In the genomic region with DNA sequence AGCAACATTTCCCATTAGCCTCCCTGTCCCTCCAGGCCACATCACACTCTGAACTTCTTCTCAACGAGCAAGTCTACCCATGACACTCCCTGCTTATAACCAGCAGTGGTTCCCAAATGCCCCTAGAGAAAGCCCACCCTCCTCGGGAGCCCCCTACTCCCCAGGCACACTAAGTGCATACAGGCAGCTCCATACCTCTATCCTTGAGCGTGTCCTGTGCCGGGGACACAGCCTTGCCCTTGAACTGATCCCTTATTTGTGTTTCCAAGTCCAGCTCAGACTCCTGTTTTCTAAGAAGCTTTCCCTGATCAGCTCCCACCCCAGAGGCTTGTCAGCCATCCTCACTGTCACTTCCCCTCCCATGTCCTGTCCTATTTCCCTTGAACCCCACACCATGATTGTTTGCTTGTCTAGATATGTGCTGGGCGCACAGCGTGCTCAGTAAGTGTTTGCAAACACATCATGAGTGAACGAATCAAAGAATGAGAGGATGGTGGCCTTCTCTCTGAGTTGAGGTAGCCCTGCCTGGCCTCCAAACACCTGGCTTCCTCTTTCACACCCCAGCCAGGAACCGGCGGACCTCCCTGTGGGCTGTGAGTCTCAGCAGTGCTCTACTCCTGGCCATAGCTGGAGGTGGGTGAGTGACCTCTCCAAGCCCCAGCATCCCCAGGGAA, we compare ENCODE assay signal across 24 cellular contexts. TPM values are rescaled to one million over a fixed set of nuclear protein-coding genes. Genes with fewer than 3 reads are reported as not detected.
"Had no signal": no experiment of that assay in that cellular context is flagged by ENCODE, and none has a peak within 500 bp of the region (broad histone marks: within the 10 kb centered on the region; RNA-seq: fewer than 3 reads in every experiment).

No MANE protein-coding gene starts in this region.

- H3K4me3 ChIP-seq: cardiac muscle cell, tibial nerve had no signal

- H3K27ac ChIP-seq: cardiac muscle cell, neutrophil, parathyroid adenoma, tibial nerve had no signal

- FAIRE-seq: endometrium, frontal cortex had no signal

- H3K36me3 ChIP-seq: cardiac muscle cell, neutrophil, tibial nerve had no signal

- DNase-seq: activated B cell treated with CpG ODN at 0.5 μM for 24 hours; activated CD4-positive, alpha-beta T cell treated with anti-CD3 and anti-CD28 coated beads for 4 hours; activated naive CD4-positive, alpha-beta T cell; activated naive CD8-positive, alpha-beta T cell treated with anti-CD3 and anti-CD28 coated beads for 36 hours; activated T-cell treated with anti-CD3 and anti-CD28 coated beads for 4 hours; amniotic stem cell; left ventricle myocardium superior; mesenchymal stem cell; naive thymus-derived CD4-positive, alpha-beta T cell; stimulated activated CD4-positive, alpha-beta T cell treated with anti-CD3 and anti-CD28 coated beads, Interleukin-2, amount 100 ng/mL, for 24 hours; stimulated activated naive CD8-positive, alpha-beta T cell treated with anti-CD3 and anti-CD28 coated beads, Interleukin-15, Interleukin-2, amounts not matched to agents 100 U/mL and 50 U/mL, for 24 hours; T-helper 1 cell; T-helper 9 cell had no signal

- H3K4me1 ChIP-seq: parathyroid adenoma, tibial nerve had no signal

- H3K9me3 ChIP-seq: neutrophil had no signal

- H3K9ac ChIP-seq: parathyroid adenoma had no signal

- ATAC-seq: left ventricle myocardium superior; naive thymus-derived CD4-positive, alpha-beta T cell; stimulated activated naive CD8-positive, alpha-beta T cell treated with anti-CD3 and anti-CD28 coated beads, Interleukin-15, Interleukin-2, amounts not matched to agents 100 U/mL and 50 U/mL, for 24 hours had no signal

- H3K27me3 ChIP-seq: cardiac muscle cell, neutrophil, tibial nerve had no signal

RNA-seq across cellular contexts. Expression of a gene that starts 2.1 kb away (rescaled TPM):
- total RNA-seq: activated B cell treated with CpG ODN at 0.5 μM for 24 hours; activated naive CD8-positive, alpha-beta T cell treated with anti-CD3 and anti-CD28 coated beads for 36 hours; activated T-helper 1 cell treated with anti-CD3 and anti-CD28 coated beads, Interleukin-12 subunit alpha, Interleukin-12 subunit beta, Interleukin-2, Interleukin-4 antibody, amounts not matched to agents 30 ng/mL and 10 ng/mL and 1 ng/mL, durations not matched to agents 14 hours and 24 hours and 36 hours; cardiac muscle cell; frontal cortex; kidney epithelial cell; left ventricle myocardium superior; mucosa of gallbladder; naive thymus-derived CD4-positive, alpha-beta T cell; renal cortical epithelial cell; tibial nerve had no signal
- polyA plus RNA-seq: cardiac muscle cell; esophagus; naive thymus-derived CD4-positive, alpha-beta T cell had no signal
